Comparison of ENCODE assay signal across 9 cellular contexts in genomic region chr2:223459328-223459939, GRCh38.
A peak's percentile ranks its signal among the peaks of the same experiment; 100 is the strongest.
DNase-seq lines count a peak whose midpoint lies in the region; ATAC-seq, FAIRE-seq and TF ChIP-seq lines count a peak whose summit lies in the region.
"Had no signal": no experiment of that assay in that cellular context is flagged by ENCODE, and none has a peak within 500 bp of the region (broad histone marks: within the 10 kb centered on the region; RNA-seq: fewer than 3 reads in every experiment).

No MANE protein-coding gene starts in this region.

- H3K4me1 ChIP-seq in neural progenitor cell (no peaks in the 10 kb centered on the region), small intestine (ENCODE audit: control insufficient read depth in 2 of 2, insufficient read depth in 1 of 2, low read depth in 1 of 2, low read length in 1 of 2) (no peaks in the 10 kb centered on the region)

- H3K79me2 ChIP-seq in neural progenitor cell (ENCODE audit: low read depth): no peaks in the 10 kb centered on the region

- H3K27ac Mint-ChIP-seq in brain: peak overlapping the region in 2 of 5 experiments; percentile 3 to 57
- no peak overlapping the region for H3K27ac Mint-ChIP-seq in neural progenitor cell
- H3K27ac Mint-ChIP-seq in effector memory CD8-positive, alpha-beta T cell: no peak overlapping the region

- no peaks in the 10 kb centered on the region for H3K36me3 Mint-ChIP-seq in brain
- H3K36me3 Mint-ChIP-seq in neural progenitor cell: no peaks in the 10 kb centered on the region
- no peaks in the 10 kb centered on the region for H3K36me3 Mint-ChIP-seq in effector memory CD8-positive, alpha-beta T cell (ENCODE audit: insufficient read depth)

- H3K9me3 ChIP-seq in neural progenitor cell (ENCODE audit: low read depth): no peaks in the 10 kb centered on the region
- no peaks in the 10 kb centered on the region for H3K9me3 ChIP-seq in small intestine (ENCODE audit: control insufficient read depth, low read depth)

- TF ChIP-seq CTCF in brain (conservative IDR thresholded peaks at IDR 0.05): peak; percentile 59 to 74
- TF ChIP-seq CTCF in neural progenitor cell (IDR thresholded peaks at IDR 0.05): peak; percentile 66

- H2AFZ ChIP-seq in neural progenitor cell (replicated peaks): no peak overlapping the region

- peak; percentile 36 for FAIRE-seq in G401.6 (lab: Jason Lieb, UNC)
- no peak for FAIRE-seq in small intestine (lab: Jason Lieb, UNC)

- no peak overlapping the region for H3K4me3 Mint-ChIP-seq in brain
- no peak overlapping the region for H3K4me3 Mint-ChIP-seq in neural progenitor cell
- H3K4me3 Mint-ChIP-seq in effector memory CD8-positive, alpha-beta T cell: no peak overlapping the region

- H3K9ac ChIP-seq in neural progenitor cell: no peak overlapping the region

- no peak for ATAC-seq in effector memory CD8-positive, alpha-beta T cell (replicated peaks)
- ATAC-seq in GM21786 (IDR thresholded peaks at IDR 0.05; ENCODE audit: unreplicated experiment): no peak

- H3K9me3 Mint-ChIP-seq in brain: peaks cover 0 to 9% (median 6%) of the 10 kb centered on the region in 5 experiments
- H3K9me3 Mint-ChIP-seq in neural progenitor cell: peaks cover 18% of the 10 kb centered on the region
- H3K9me3 Mint-ChIP-seq in effector memory CD8-positive, alpha-beta T cell: no peaks in the 10 kb centered on the region

- peaks cover 18% of the 10 kb centered on the region for H3K4me1 Mint-ChIP-seq in brain
- H3K4me1 Mint-ChIP-seq in neural progenitor cell: peaks cover 2% of the 10 kb centered on the region
- H3K4me1 Mint-ChIP-seq in effector memory CD8-positive, alpha-beta T cell (ENCODE audit: low read depth in 2 of 2): no peaks in the 10 kb centered on the region

- no peaks in the 10 kb centered on the region for H3K36me3 ChIP-seq in neural progenitor cell
- no peaks in the 10 kb centered on the region for H3K36me3 ChIP-seq in small intestine (ENCODE audit: control insufficient read depth in 2 of 2, insufficient read depth in 2 of 2, low read length in 2 of 2)

- H4K20me1 ChIP-seq in neural progenitor cell (ENCODE audit: low read depth): no peaks in the 10 kb centered on the region

- 32 to 43% (median 34%) methylated on average over 4 of the region's 4 CpGs for WGBS in small intestine, 3 donors

- H3K27ac ChIP-seq in neural progenitor cell (no peak overlapping the region), small intestine (ENCODE audit: low read depth in 1 of 2, low read length in 1 of 2) (no peak overlapping the region)

- H3K4me3 ChIP-seq in neural progenitor cell: no peak overlapping the region
- no peak overlapping the region for H3K4me3 ChIP-seq in small intestine (ENCODE audit: low read depth in 1 of 2, low read length in 2 of 2)

- DNase-seq in NCI-H146 (lab: John Stamatoyannopoulos, UW) (peak; percentile 44), neural progenitor cell (ENCODE audit: low spot score) (peak; percentile 36), small intestine (no peak), nucleus accumbens (lab: John Stamatoyannopoulos, UW) (no peak)
- no peak for DNase-seq in effector memory CD8-positive, alpha-beta T cell
- DNase-seq: T1000 had no signal

- no peaks in the 10 kb centered on the region for H3K27me3 Mint-ChIP-seq in brain
- no peaks in the 10 kb centered on the region for H3K27me3 Mint-ChIP-seq in neural progenitor cell (ENCODE audit: insufficient read depth, low read depth)
- H3K27me3 Mint-ChIP-seq in effector memory CD8-positive, alpha-beta T cell: no peaks in the 10 kb centered on the region

- no peaks in the 10 kb centered on the region for H3F3A ChIP-seq in neural progenitor cell (ENCODE audit: low read depth)

- H3K27me3 ChIP-seq in neural progenitor cell: no peaks in the 10 kb centered on the region
- no peaks in the 10 kb centered on the region for H3K27me3 ChIP-seq in small intestine (ENCODE audit: control insufficient read depth in 2 of 2, insufficient read depth in 2 of 2, low read length in 2 of 2)

- no peak overlapping the region for H3K4me2 ChIP-seq in neural progenitor cell

Comparison
In these comparisons a context has a peak if more than half of its experiments do, and no peak if none do; other contexts are left out.
1. DNase-seq: peak in NCI-H146 (single experiment) and neural progenitor cell (single experiment); none in small intestine (single experiment), effector memory CD8-positive, alpha-beta T cell (0 of 3) and nucleus accumbens (0 of 56).